Comparison of ENCODE assay signal across 1 cellular context in genomic region chr22:50302041-50302541, GRCh38.
TF ChIP-seq lines count a peak whose summit lies in the region.

No MANE protein-coding gene starts in this region.

TF ChIP-seq in GM12878, 131 proteins besides CTCF, POLR2A, EP300 and RAD21:
- TF ChIP-seq REST (IDR thresholded peaks at IDR 0.05; ENCODE audit: low read depth, low read length), result no peak
- TF ChIP-seq KLF5 (IDR thresholded peaks at IDR 0.05; ENCODE audit: partially characterized antibody), result no peak
- no peak for TF ChIP-seq BMI1 (IDR thresholded peaks at IDR 0.05; ENCODE audit: borderline replicate concordance)
- no peak for TF ChIP-seq CHD1 (IDR thresholded peaks at IDR 0.05; ENCODE audit: low read depth, low read length)
- TF ChIP-seq BACH1 (IDR thresholded peaks at IDR 0.05; ENCODE audit: borderline replicate concordance), result no peak
- TF ChIP-seq ASH2L (IDR thresholded peaks at IDR 0.05; ENCODE audit: borderline replicate concordance, low read depth), result no peak
- no peak for TF ChIP-seq MYB (IDR thresholded peaks at IDR 0.05; ENCODE audit: borderline replicate concordance, low read depth, low read length)
- no peak for TF ChIP-seq JUND (IDR thresholded peaks at IDR 0.05; ENCODE audit: low read depth, low read length)
- no peak for TF ChIP-seq ATF3 (IDR thresholded peaks at IDR 0.05; ENCODE audit: borderline replicate concordance, extremely low read depth, low read depth, low read length)
- no peak for TF ChIP-seq PBX3 (IDR thresholded peaks at IDR 0.05; ENCODE audit: insufficient replicate concordance, low read depth, low read length)
- TF ChIP-seq SMARCA5 (IDR thresholded peaks at IDR 0.05), result no peak
- TF ChIP-seq LARP7 (IDR thresholded peaks at IDR 0.05), result no peak
- TF ChIP-seq SMC3 (IDR thresholded peaks at IDR 0.05; ENCODE audit: borderline replicate concordance, low read length), result no peak
- no peak for TF ChIP-seq ZSCAN29 (IDR thresholded peaks at IDR 0.05)
- no peak for TF ChIP-seq RFX5 (IDR thresholded peaks at IDR 0.05; ENCODE audit: low read depth, low read length)
- no peak for TF ChIP-seq PML (IDR thresholded peaks at IDR 0.05; ENCODE audit: low read length)
- TF ChIP-seq RELA (IDR thresholded peaks at IDR 0.05; ENCODE audit: borderline replicate concordance, partially characterized antibody), result no peak
- TF ChIP-seq E2F8 (IDR thresholded peaks at IDR 0.05; ENCODE audit: low read depth, partially characterized antibody), result no peak
